1 cellular context compared by ENCODE assay signal in genomic region chr14:21069388-21070082, GRCh38.
TF ChIP-seq lines count a peak whose summit lies in the region.

No MANE protein-coding gene starts in this region.

TF ChIP-seq in HepG2, 621 proteins besides CTCF, POLR2A, EP300 and RAD21 (continued from another document and continues in another):
- TF ChIP-seq DZIP1 (CRISPR knock-in tag; IDR thresholded peaks at IDR 0.05): peak; percentile 88; the same call in 1 of the 2 replicates
- TF ChIP-seq ZNF660 (CRISPR knock-in tag; IDR thresholded peaks at IDR 0.05; ENCODE audit: borderline replicate concordance, low read depth): no peak
- no peak for TF ChIP-seq ZNF12 (CRISPR knock-in tag; IDR thresholded peaks at IDR 0.05)
- peak; percentile 41; the same call in 1 of the 2 replicates for TF ChIP-seq ZNF460 (CRISPR knock-in tag; IDR thresholded peaks at IDR 0.05; ENCODE audit: borderline replicate concordance)
- TF ChIP-seq E2F2 (CRISPR knock-in tag; IDR thresholded peaks at IDR 0.05; ENCODE audit: borderline replicate concordance): no peak; the same call in 1 of the 2 replicates
- no peak for TF ChIP-seq ESRRA (CRISPR knock-in tag; IDR thresholded peaks at IDR 0.05; ENCODE audit: low read depth)
- TF ChIP-seq MAFK (conservative IDR thresholded peaks at IDR 0.05 in 1 of 2, IDR thresholded peaks at IDR 0.05 in 1 of 2; ENCODE audit: low read length in 2 of 2): no peak
- no peak; the same call in 1 of the 2 replicates for TF ChIP-seq ZNF589 (CRISPR knock-in tag; conservative IDR thresholded peaks at IDR 0.05)
- no peak for TF ChIP-seq MBD4 (IDR thresholded peaks at IDR 0.05; ENCODE audit: borderline replicate concordance, low read length)
- no peak for TF ChIP-seq IKZF1 (IDR thresholded peaks at IDR 0.05)
- TF ChIP-seq ZNF484 (CRISPR knock-in tag; IDR thresholded peaks at IDR 0.05; ENCODE audit: borderline replicate concordance, low read depth): no peak
- TF ChIP-seq NFIB (CRISPR knock-in tag; IDR thresholded peaks at IDR 0.05; ENCODE audit: borderline replicate concordance): no peak
- TF ChIP-seq CBX5 (CRISPR knock-in tag; IDR thresholded peaks at IDR 0.05; ENCODE audit: borderline replicate concordance): no peak
- TF ChIP-seq HDAC2 (CRISPR knock-in tag; IDR thresholded peaks at IDR 0.05): no peak; the same call in 1 of the 2 replicates
- peak; percentile 77 for TF ChIP-seq PHF21A (CRISPR knock-in tag; IDR thresholded peaks at IDR 0.05)
- peak; percentile 98 for TF ChIP-seq HIVEP1 (CRISPR knock-in tag; IDR thresholded peaks at IDR 0.05)
- 0 out of 2 replicates have a peak, but pooled peaks have one; percentile 32 for TF ChIP-seq HNRNPL (IDR thresholded peaks at IDR 0.05; ENCODE audit: low read depth, low read length)
- TF ChIP-seq JUNB (CRISPR knock-in tag; IDR thresholded peaks at IDR 0.05; ENCODE audit: borderline replicate concordance): no peak; the same call in 1 of the 2 replicates
- peak; percentile 49; the same call in 1 of the 2 replicates for TF ChIP-seq THAP11 (CRISPR knock-in tag; IDR thresholded peaks at IDR 0.05)
- TF ChIP-seq HOMEZ (CRISPR knock-in tag; IDR thresholded peaks at IDR 0.05; ENCODE audit: low read depth): no peak
- TF ChIP-seq SMC3 (IDR thresholded peaks at IDR 0.05; ENCODE audit: low read length): no peak
- no peak for TF ChIP-seq HHEX (CRISPR knock-in tag; IDR thresholded peaks at IDR 0.05)
- no peak for TF ChIP-seq CEBPZ (IDR thresholded peaks at IDR 0.05; ENCODE audit: low read length)
- no peak for TF ChIP-seq ZFP36L2 (CRISPR knock-in tag; IDR thresholded peaks at IDR 0.05)
- TF ChIP-seq ZNF253 (CRISPR knock-in tag; IDR thresholded peaks at IDR 0.05; ENCODE audit: borderline replicate concordance): no peak
- no peak for TF ChIP-seq CENPX (CRISPR knock-in tag; IDR thresholded peaks at IDR 0.05)
- 0 out of 2 replicates have a peak, but pooled peaks have one; percentile 44 for TF ChIP-seq ZNF567 (CRISPR knock-in tag; IDR thresholded peaks at IDR 0.05; ENCODE audit: borderline replicate concordance)
- TF ChIP-seq DPF2 (CRISPR knock-in tag; IDR thresholded peaks at IDR 0.05; ENCODE audit: borderline replicate concordance, low read depth): peak; percentile 35; the same call in 1 of the 2 replicates
- peak; percentile 35 for TF ChIP-seq ZNF362 (CRISPR knock-in tag; IDR thresholded peaks at IDR 0.05; ENCODE audit: borderline replicate concordance)
- no peak for TF ChIP-seq SPEN (CRISPR knock-in tag; IDR thresholded peaks at IDR 0.05; ENCODE audit: low read depth)
- TF ChIP-seq KDM3A (CRISPR knock-in tag; IDR thresholded peaks at IDR 0.05; ENCODE audit: low read depth): no peak
- TF ChIP-seq ZNF331 (CRISPR knock-in tag; IDR thresholded peaks at IDR 0.05): peak; percentile 41; the same call in 1 of the 2 replicates
- TF ChIP-seq ZFAT (CRISPR knock-in tag; conservative IDR thresholded peaks at IDR 0.05): no peak
- TF ChIP-seq RORA (CRISPR knock-in tag; IDR thresholded peaks at IDR 0.05): no peak
- TF ChIP-seq PAXIP1 (CRISPR knock-in tag; conservative IDR thresholded peaks at IDR 0.05): peak; percentile 68
- peak; percentile 88; the same call in 1 of the 2 replicates for TF ChIP-seq TFDP1 (CRISPR knock-in tag; IDR thresholded peaks at IDR 0.05; ENCODE audit: borderline replicate concordance)
- peak; percentile 30 for TF ChIP-seq MXD1 (CRISPR knock-in tag; IDR thresholded peaks at IDR 0.05)
- TF ChIP-seq ZBTB4 (CRISPR knock-in tag; IDR thresholded peaks at IDR 0.05; ENCODE audit: borderline replicate concordance): no peak; the same call in 1 of the 2 replicates
- no peak for TF ChIP-seq THYN1 (CRISPR knock-in tag; IDR thresholded peaks at IDR 0.05; ENCODE audit: borderline replicate concordance, low read depth)
- peak; percentile 29; the same call in 1 of the 2 replicates for TF ChIP-seq ATF2 (CRISPR knock-in tag; IDR thresholded peaks at IDR 0.05)
- no peak for TF ChIP-seq TEAD3 (CRISPR knock-in tag; optimal IDR thresholded peaks at IDR 0.05; ENCODE audit: borderline replicate concordance)
